In the genomic region with DNA sequence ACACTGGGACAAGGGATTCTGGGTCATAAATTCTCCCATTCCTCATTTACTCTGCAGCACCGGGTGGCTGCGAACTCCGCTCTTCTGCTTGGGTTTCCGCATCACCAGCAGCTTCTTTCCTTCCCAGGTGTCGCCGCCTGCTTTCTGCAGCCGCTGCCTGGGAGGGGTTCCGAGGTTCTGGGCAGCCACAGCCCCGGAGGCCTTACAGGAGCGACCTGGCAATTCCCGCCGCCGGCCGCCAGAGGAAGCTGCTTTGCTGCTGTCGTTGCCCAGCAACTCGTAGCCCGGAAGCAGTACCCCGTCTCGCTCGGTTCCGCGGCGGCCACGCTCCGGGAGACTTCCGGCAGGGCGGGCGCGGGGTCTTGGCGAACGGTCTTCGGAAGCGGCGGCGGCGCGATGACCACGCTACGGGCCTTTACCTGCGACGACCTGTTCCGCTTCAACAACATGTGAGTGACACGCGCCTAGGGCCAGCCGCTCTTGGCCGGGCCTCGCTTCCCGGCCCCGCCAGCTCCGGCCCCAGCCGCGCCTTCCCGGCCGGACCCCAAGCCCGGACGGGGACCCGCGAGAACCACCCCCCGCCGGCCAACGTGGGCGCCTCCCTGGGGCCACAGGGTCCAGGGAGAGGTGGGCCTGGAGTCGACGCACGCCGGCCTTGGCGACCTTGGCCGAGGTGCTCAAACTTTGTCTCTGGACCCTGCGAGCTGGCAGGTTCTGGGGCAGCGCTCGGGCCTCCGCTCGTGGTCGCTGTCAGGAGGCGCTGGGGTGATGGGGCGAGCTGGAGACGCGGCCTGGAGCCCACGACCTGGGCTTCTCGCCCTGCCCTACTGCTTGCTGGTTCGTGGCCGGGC, we compare ENCODE assay signal across 8 cellular contexts. TPM values are rescaled to one million over a fixed set of nuclear protein-coding genes. Genes with fewer than 3 reads are reported as not detected.
DNase-seq lines count a peak whose midpoint lies in the region; ATAC-seq and TF ChIP-seq lines count a peak whose summit lies in the region.

A gene with protein sequence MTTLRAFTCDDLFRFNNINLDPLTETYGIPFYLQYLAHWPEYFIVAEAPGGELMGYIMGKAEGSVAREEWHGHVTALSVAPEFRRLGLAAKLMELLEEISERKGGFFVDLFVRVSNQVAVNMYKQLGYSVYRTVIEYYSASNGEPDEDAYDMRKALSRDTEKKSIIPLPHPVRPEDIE (plus strand): TSS at position 362 of the 851 bp plus-strand sequence. CDS start 35 bp downstream, at position 397.

- peaks cover 4% of the 10 kb centered on the region for H3K27me3 Mint-ChIP-seq in nephron (ENCODE audit: low read depth)
- no peaks in the 10 kb centered on the region for H3K27me3 Mint-ChIP-seq in stimulated activated naive CD8-positive, alpha-beta T cell treated with anti-CD3 and anti-CD28 coated beads, Interleukin-15, Interleukin-2, amounts not matched to agents 100 ng/mL and 50 ng/mL, for 24 hours

- H3K9me3 Mint-ChIP-seq in nephron: no peaks in the 10 kb centered on the region
- H3K9me3 Mint-ChIP-seq in stimulated activated naive CD8-positive, alpha-beta T cell treated with anti-CD3 and anti-CD28 coated beads, Interleukin-15, Interleukin-2, amounts not matched to agents 100 ng/mL and 50 ng/mL, for 24 hours: no peaks in the 10 kb centered on the region

- WGBS in GM23248 (ENCODE audit: low coverage in 1 of 2, low lambda C conversion rate in 2 of 2, missing lambda C conversion rate in 2 of 2), 2 experiments: 1% methylated on average over 50 to 65 of the region's 82 CpGs

- ATAC-seq in RWPE2 (ENCODE audit: low read depth): peak; percentile 98

- no peaks in the 10 kb centered on the region for H3K27me3 ChIP-seq in GM23248 (replicated peaks; ENCODE audit: insufficient read depth)
- H3K27me3 ChIP-seq in RWPE2 (ENCODE audit: insufficient read depth, poor library complexity, severe bottlenecking): no peaks in the 10 kb centered on the region

- H3K9me3 ChIP-seq in GM23248 (ENCODE audit: low read depth): no peaks in the 10 kb centered on the region
- H3K9me3 ChIP-seq in RWPE2 (ENCODE audit: severe bottlenecking): no peaks in the 10 kb centered on the region

- TF ChIP-seq CTCF in RWPE2 (IDR thresholded peaks at IDR 0.05; ENCODE audit: poor library complexity, severe bottlenecking): peak; percentile 82
- peak; percentile 64 for TF ChIP-seq CTCF in fibroblast of pulmonary artery (IDR thresholded peaks at IDR 0.05; ENCODE audit: low read length, missing control alignments)
- TF ChIP-seq CTCF in nephron (IDR thresholded peaks at IDR 0.05; ENCODE audit: unreplicated experiment in 3 of 3): peak; percentile 70 to 75 (median 70)

- peak within 1 kb of the TSS; percentile 89 to 96 (median 91) for H3K27ac Mint-ChIP-seq in nephron
- H3K27ac Mint-ChIP-seq in stimulated activated naive CD8-positive, alpha-beta T cell treated with anti-CD3 and anti-CD28 coated beads, Interleukin-15, Interleukin-2, amounts not matched to agents 100 ng/mL and 50 ng/mL, for 24 hours: peak within 1 kb of the TSS; percentile 85

- peak within 1 kb of the TSS; percentile 96 for H2AFZ ChIP-seq in GM23248

- peak within 1 kb of the TSS; percentile 83 to 91 (median 90) for H3K4me3 Mint-ChIP-seq in nephron
- peak within 1 kb of the TSS; percentile 93 for H3K4me3 Mint-ChIP-seq in stimulated activated naive CD8-positive, alpha-beta T cell treated with anti-CD3 and anti-CD28 coated beads, Interleukin-15, Interleukin-2, amounts not matched to agents 100 ng/mL and 50 ng/mL, for 24 hours

- H3K79me2 ChIP-seq in GM23248 (ENCODE audit: insufficient read depth): peaks cover 51% of the 10 kb centered on the region

- H4K20me1 ChIP-seq in GM23248 (ENCODE audit: insufficient read depth): no peaks in the 10 kb centered on the region

- DNase-seq in ELF-1 (ENCODE audit: low read depth, low spot score) (peak; percentile 97), GM23248 (peak; percentile 98), Kasumi-1 (lab: John Stamatoyannopoulos, UW) (peak; percentile 92 to 93), RWPE2 (ENCODE audit: low spot score) (peak; percentile 98), fibroblast of pulmonary artery (ENCODE audit: low read depth) (peak; percentile 93)
- DNase-seq in activated T-helper 9 cell treated with anti-CD3 and anti-CD28 coated beads, Interleukin-2, amount 50 U/mL, for 16 hours (ENCODE audit: low read depth): peak; percentile 88

- peaks cover 9% of the 10 kb centered on the region for H3K36me3 Mint-ChIP-seq in nephron (ENCODE audit: low read depth)
- H3K36me3 Mint-ChIP-seq in stimulated activated naive CD8-positive, alpha-beta T cell treated with anti-CD3 and anti-CD28 coated beads, Interleukin-15, Interleukin-2, amounts not matched to agents 100 ng/mL and 50 ng/mL, for 24 hours (ENCODE audit: low read depth): peaks cover 35% of the 10 kb centered on the region

- H3K27ac ChIP-seq in GM23248 (peak within 1 kb of the TSS; percentile 64), RWPE2 (ENCODE audit: poor library complexity, severe bottlenecking) (peak within 1 kb of the TSS; percentile 40)

- H3K36me3 ChIP-seq in GM23248 (ENCODE audit: low read depth) (no peaks in the 10 kb centered on the region), RWPE2 (ENCODE audit: low read depth) (peaks cover 26% of the 10 kb centered on the region)

- in situ Hi-C loops in GM23248 (cut with MboI): no loop called here

- H3K4me3 ChIP-seq in GM23248 (peak within 1 kb of the TSS; percentile 84), RWPE2 (ENCODE audit: severe bottlenecking) (peak within 1 kb of the TSS; percentile 91), fibroblast of pulmonary artery (replicated peaks; ENCODE audit: low read depth, low read length) (peak within 1 kb of the TSS; percentile 85)

- no peaks in the 10 kb centered on the region for H3K9me2 ChIP-seq in GM23248 (ENCODE audit: insufficient read depth)

- H3K9ac ChIP-seq in GM23248: peak within 1 kb of the TSS; percentile 88

- H3K4me1 Mint-ChIP-seq in nephron: peaks cover 39% of the 10 kb centered on the region
- peaks cover 50% of the 10 kb centered on the region for H3K4me1 Mint-ChIP-seq in stimulated activated naive CD8-positive, alpha-beta T cell treated with anti-CD3 and anti-CD28 coated beads, Interleukin-15, Interleukin-2, amounts not matched to agents 100 ng/mL and 50 ng/mL, for 24 hours (ENCODE audit: low read depth)

- peaks cover 20% of the 10 kb centered on the region for H3K4me1 ChIP-seq in GM23248 (ENCODE audit: insufficient read depth)
- H3K4me1 ChIP-seq in RWPE2 (ENCODE audit: insufficient read depth, poor library complexity, severe bottlenecking): peaks cover 12% of the 10 kb centered on the region

- H3K4me2 ChIP-seq in GM23248 (ENCODE audit: unreplicated experiment): peak within 1 kb of the TSS; percentile 95

- H3F3A ChIP-seq in GM23248 (ENCODE audit: insufficient read depth): no peaks in the 10 kb centered on the region; the same call in 1 of the 2 replicates

RNA-seq across cellular contexts. Expression of the gene that starts here (rescaled TPM):
- 46.2 and 66.4 TPM in 2 replicates for total RNA-seq in GM23248 (2014; rRNA removed; shearing (Covaris generic))
- polyA plus RNA-seq in GM23248 (2016; fragmentation: Nextera tagmentation; extraction: Ambion mirVana): 162 and 163 TPM in 2 replicates

Comparison
In these comparisons a context has a peak if more than half of its experiments do, and no peak if none do; other contexts are left out.
1. Peak in every context shown above with its lines: DNase-seq, ATAC-seq, H3K4me3 ChIP-seq and H3K27ac ChIP-seq.